ENCODE assay signal across 4 cellular contexts in the genomic region with DNA sequence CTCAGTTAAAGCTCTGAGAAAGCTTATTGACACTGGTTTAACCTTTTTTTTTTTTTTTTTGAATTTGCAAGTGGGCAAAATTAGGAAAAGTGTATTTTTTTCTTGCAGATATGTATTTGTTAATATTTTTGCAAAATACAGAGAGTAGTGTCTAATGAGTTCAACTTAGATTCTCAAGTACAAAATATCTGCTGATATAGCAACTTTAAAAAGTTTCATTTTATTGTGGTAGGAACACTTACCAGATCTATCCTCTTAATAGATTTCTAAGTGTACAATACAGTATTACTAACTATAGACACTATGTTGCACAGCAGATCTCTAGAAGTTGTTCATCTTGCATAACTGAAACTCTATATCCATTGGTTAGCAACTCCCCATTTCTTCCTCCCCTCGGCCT.
TF ChIP-seq lines count a peak whose summit lies in the region.

No MANE protein-coding gene starts in this region.

TF ChIP-seq in HepG2, 621 proteins besides CTCF, POLR2A, EP300 and RAD21:
- TF ChIP-seq TSC22D2 (CRISPR knock-in tag; IDR thresholded peaks at IDR 0.05; ENCODE audit: borderline replicate concordance), result no peak
- TF ChIP-seq CBFB (CRISPR knock-in tag; IDR thresholded peaks at IDR 0.05), result no peak
- no peak for TF ChIP-seq ZNF44 (CRISPR knock-in tag; IDR thresholded peaks at IDR 0.05)
- no peak for TF ChIP-seq SIX1 (CRISPR knock-in tag; IDR thresholded peaks at IDR 0.05; ENCODE audit: borderline replicate concordance)
- no peak for TF ChIP-seq FOXC1 (CRISPR knock-in tag; IDR thresholded peaks at IDR 0.05; ENCODE audit: borderline replicate concordance)
- TF ChIP-seq ZNF597 (CRISPR knock-in tag; IDR thresholded peaks at IDR 0.05), result no peak
- TF ChIP-seq, protein P1, sequence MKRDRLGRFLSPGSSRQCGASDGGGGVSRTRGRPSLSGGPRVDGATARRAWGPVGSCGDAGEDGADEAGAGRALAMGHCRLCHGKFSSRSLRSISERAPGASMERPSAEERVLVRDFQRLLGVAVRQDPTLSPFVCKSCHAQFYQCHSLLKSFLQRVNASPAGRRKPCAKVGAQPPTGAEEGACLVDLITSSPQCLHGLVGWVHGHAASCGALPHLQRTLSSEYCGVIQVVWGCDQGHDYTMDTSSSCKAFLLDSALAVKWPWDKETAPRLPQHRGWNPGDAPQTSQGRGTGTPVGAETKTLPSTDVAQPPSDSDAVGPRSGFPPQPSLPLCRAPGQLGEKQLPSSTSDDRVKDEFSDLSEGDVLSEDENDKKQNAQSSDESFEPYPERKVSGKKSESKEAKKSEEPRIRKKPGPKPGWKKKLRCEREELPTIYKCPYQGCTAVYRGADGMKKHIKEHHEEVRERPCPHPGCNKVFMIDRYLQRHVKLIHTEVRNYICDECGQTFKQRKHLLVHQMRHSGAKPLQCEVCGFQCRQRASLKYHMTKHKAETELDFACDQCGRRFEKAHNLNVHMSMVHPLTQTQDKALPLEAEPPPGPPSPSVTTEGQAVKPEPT (CRISPR knock-in tag; IDR thresholded peaks at IDR 0.05; ENCODE audit: low read depth), result no peak
- TF ChIP-seq MAFF (IDR thresholded peaks at IDR 0.05; ENCODE audit: low read depth, low read length), result peak; percentile 78; the same call in 1 of the 2 replicates
- no peak for TF ChIP-seq ZNF235 (CRISPR knock-in tag; IDR thresholded peaks at IDR 0.05; ENCODE audit: borderline replicate concordance)
- TF ChIP-seq MAFK (conservative IDR thresholded peaks at IDR 0.05 in 1 of 2, IDR thresholded peaks at IDR 0.05 in 1 of 2; ENCODE audit: low read length in 2 of 2), result peak; percentile 90 to 92
- no peak for TF ChIP-seq ZNF737 (CRISPR knock-in tag; IDR thresholded peaks at IDR 0.05; ENCODE audit: borderline replicate concordance)
- no peak for TF ChIP-seq HDAC1 (CRISPR knock-in tag; IDR thresholded peaks at IDR 0.05)

TF ChIP-seq in A549, 52 proteins besides CTCF, POLR2A, EP300 and RAD21:
- TF ChIP-seq JUNB (IDR thresholded peaks at IDR 0.05), result no peak
- peak; percentile 67 for TF ChIP-seq MAFK (IDR thresholded peaks at IDR 0.05; ENCODE audit: partially characterized antibody)

TF ChIP-seq in IMR-90, 13 proteins besides CTCF, POLR2A, EP300 and RAD21:
- peak; percentile 83 for TF ChIP-seq MAFK (IDR thresholded peaks at IDR 0.05; ENCODE audit: low read depth, low read length)
- TF ChIP-seq MAZ (IDR thresholded peaks at IDR 0.05; ENCODE audit: borderline replicate concordance, low read depth, low read length), result no peak

TF ChIP-seq in K562, 482 proteins besides CTCF, POLR2A, EP300 and RAD21:
- TF ChIP-seq MAFG (tag; conservative IDR thresholded peaks at IDR 0.05) (peak; percentile 60), MAFK (IDR thresholded peaks at IDR 0.05; ENCODE audit: low read length) (peak; percentile 58; the same call in 1 of the 2 replicates), HOXB6 (CRISPR knock-in tag; IDR thresholded peaks at IDR 0.05; ENCODE audit: borderline replicate concordance) (no peak), MYC (IDR thresholded peaks at IDR 0.05; ENCODE audit: low read depth, low read length) (no peak), MYC (CRISPR knock-in tag; IDR thresholded peaks at IDR 0.05; ENCODE audit: borderline replicate concordance, low read depth) (no peak), ZEB2 (IDR thresholded peaks at IDR 0.05) (no peak), C11orf30 (IDR thresholded peaks at IDR 0.05; ENCODE audit: low read depth) (peak; percentile 72), ZNF316 (IDR thresholded peaks at IDR 0.05) (peak; percentile 90), MAFF (IDR thresholded peaks at IDR 0.05; ENCODE audit: low read length) (peak; percentile 59), SETDB1 (IDR thresholded peaks at IDR 0.05; ENCODE audit: low read length) (no peak)
- TF ChIP-seq, protein P2, sequence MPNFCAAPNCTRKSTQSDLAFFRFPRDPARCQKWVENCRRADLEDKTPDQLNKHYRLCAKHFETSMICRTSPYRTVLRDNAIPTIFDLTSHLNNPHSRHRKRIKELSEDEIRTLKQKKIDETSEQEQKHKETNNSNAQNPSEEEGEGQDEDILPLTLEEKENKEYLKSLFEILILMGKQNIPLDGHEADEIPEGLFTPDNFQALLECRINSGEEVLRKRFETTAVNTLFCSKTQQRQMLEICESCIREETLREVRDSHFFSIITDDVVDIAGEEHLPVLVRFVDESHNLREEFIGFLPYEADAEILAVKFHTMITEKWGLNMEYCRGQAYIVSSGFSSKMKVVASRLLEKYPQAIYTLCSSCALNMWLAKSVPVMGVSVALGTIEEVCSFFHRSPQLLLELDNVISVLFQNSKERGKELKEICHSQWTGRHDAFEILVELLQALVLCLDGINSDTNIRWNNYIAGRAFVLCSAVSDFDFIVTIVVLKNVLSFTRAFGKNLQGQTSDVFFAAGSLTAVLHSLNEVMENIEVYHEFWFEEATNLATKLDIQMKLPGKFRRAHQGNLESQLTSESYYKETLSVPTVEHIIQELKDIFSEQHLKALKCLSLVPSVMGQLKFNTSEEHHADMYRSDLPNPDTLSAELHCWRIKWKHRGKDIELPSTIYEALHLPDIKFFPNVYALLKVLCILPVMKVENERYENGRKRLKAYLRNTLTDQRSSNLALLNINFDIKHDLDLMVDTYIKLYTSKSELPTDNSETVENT (CRISPR knock-in tag; IDR thresholded peaks at IDR 0.05), result no peak
